Comparison of ENCODE assay signal across 1 cellular context in the genomic region with DNA sequence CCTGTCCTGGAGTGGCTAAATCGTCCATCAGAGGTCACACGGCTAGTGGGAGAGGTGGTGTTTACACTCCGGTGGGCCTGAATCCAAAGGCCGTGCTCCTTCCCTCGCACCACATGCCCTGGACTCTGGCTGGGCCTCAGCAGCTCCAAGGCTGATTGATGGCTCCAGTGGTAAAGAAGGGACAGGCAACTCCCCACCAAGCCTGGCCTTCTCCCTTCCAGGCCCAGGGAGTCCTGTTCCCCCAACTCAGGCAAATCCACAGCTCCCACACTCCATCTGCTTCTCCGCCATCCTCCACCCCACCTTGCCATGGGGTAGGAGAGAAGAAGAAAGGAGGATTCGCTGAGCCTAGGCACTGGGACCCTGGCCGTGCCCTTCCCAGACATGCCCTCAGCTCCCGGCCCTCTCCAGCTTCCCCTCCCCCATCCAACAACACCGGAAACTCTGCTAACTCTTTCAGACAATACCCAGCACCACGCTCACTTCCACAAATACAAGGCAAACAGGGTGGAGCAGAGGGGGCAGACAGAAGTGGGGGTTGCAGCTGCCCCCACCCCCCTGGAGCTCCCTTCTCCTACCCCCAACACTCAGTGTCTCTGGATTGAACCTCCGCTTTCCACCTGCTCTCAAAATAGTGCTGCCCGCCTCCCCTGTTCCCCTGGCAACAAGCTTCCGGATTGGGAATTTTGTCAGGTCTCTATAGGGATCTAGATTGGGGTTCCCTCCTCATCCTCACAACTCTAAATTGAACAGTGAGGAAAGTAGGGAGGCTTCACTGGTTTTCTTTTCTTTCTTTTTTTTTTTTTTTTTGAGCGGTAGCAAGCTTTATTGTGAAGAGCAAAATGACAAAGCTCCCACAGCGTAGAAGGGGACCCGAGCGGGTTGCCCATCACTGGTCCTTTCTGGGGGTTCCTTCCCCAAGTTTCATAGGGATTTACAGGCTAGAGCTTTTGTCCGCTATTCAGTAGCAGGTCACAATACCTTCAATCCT.
TF ChIP-seq lines count a peak whose summit lies in the region.

No MANE protein-coding gene starts in this region.

TF ChIP-seq in HEK293, 187 proteins besides CTCF, POLR2A, EP300 and RAD21 (continued from another document):
- TF ChIP-seq, protein P1, sequence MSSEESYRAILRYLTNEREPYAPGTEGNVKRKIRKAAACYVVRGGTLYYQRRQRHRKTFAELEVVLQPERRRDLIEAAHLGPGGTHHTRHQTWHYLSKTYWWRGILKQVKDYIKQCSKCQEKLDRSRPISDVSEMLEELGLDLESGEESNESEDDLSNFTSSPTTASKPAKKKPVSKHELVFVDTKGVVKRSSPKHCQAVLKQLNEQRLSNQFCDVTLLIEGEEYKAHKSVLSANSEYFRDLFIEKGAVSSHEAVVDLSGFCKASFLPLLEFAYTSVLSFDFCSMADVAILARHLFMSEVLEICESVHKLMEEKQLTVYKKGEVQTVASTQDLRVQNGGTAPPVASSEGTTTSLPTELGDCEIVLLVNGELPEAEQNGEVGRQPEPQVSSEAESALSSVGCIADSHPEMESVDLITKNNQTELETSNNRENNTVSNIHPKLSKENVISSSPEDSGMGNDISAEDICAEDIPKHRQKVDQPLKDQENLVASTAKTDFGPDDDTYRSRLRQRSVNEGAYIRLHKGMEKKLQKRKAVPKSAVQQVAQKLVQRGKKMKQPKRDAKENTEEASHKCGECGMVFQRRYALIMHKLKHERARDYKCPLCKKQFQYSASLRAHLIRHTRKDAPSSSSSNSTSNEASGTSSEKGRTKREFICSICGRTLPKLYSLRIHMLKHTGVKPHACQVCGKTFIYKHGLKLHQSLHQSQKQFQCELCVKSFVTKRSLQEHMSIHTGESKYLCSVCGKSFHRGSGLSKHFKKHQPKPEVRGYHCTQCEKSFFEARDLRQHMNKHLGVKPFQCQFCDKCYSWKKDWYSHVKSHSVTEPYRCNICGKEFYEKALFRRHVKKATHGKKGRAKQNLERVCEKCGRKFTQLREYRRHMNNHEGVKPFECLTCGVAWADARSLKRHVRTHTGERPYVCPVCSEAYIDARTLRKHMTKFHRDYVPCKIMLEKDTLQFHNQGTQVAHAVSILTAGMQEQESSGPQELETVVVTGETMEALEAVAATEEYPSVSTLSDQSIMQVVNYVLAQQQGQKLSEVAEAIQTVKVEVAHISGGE (tag by site-specific recombination; conservative IDR thresholded peaks at IDR 0.05; ENCODE audit: low read depth) = no peak
- no peak for TF ChIP-seq ZNF133 (tag by site-specific recombination; IDR thresholded peaks at IDR 0.05)
- no peak for TF ChIP-seq ZNF76 (tag by site-specific recombination; IDR thresholded peaks at IDR 0.05; ENCODE audit: borderline replicate concordance, low read depth)
